In genomic region chr2:197707316-197708213, GRCh38 we compare ENCODE assay signal across 8 cellular contexts. TPM values are rescaled to one million over a fixed set of nuclear protein-coding genes. Genes with fewer than 3 reads are reported as not detected.
DNase-seq lines count a peak whose midpoint lies in the region; ATAC-seq and TF ChIP-seq lines count a peak whose summit lies in the region.

No MANE protein-coding gene starts in this region.

- H3K36me3 ChIP-seq in iPS-15b (ENCODE audit: control insufficient read depth, insufficient read depth, low read length) (peaks cover 4% of the 10 kb centered on the region), skeletal muscle satellite cell (ENCODE audit: insufficient read depth, low read length) (peaks cover 5% of the 10 kb centered on the region)

- peak overlapping the region; percentile 99 for H3K4me2 ChIP-seq in skeletal muscle satellite cell (ENCODE audit: low read length)

- peaks cover 41% of the 10 kb centered on the region for H3K4me1 Mint-ChIP-seq in activated naive CD8-positive, alpha-beta T cell treated with anti-CD3 and anti-CD28 coated beads, Interleukin-2, amount 10 ng/mL, durations not matched to agents 7 days and 5 days

- H3K4me3 ChIP-seq in AG09309 (ENCODE audit: control insufficient read depth, low read depth, low read length) (peak overlapping the region; percentile 67), GM12864 (ENCODE audit: low read depth, low read length) (peak overlapping the region; percentile 91), iPS-15b (ENCODE audit: low read depth, low read length) (peak overlapping the region; percentile 90), skeletal muscle satellite cell (ENCODE audit: low read length) (peak overlapping the region; percentile 99)

- DNase-seq in AG09309 (ENCODE audit: low read depth) = peak; percentile 28
- DNase-seq in GM12864 (ENCODE audit: low read depth) = no peak
- DNase-seq in NCI-H2171 treated with DMSO at 0.1 percent for 48 hours (lab: John Stamatoyannopoulos, UW) = peak; percentile 48
- DNase-seq in activated naive CD8-positive, alpha-beta T cell treated with anti-CD3 and anti-CD28 coated beads, Interleukin-2, amount 10 ng/mL, durations not matched to agents 7 days and 5 days = no peak

- H3K36me3 Mint-ChIP-seq in activated naive CD8-positive, alpha-beta T cell treated with anti-CD3 and anti-CD28 coated beads, Interleukin-2, amount 10 ng/mL, durations not matched to agents 7 days and 5 days = peaks cover 19% of the 10 kb centered on the region

- TF ChIP-seq CTCF in AG09309 (IDR thresholded peaks at IDR 0.05; ENCODE audit: control insufficient read depth, insufficient read depth, low read depth, low read length, missing control alignments) = peak; percentile 61
- peak; percentile 63 for TF ChIP-seq CTCF in GM12864 (IDR thresholded peaks at IDR 0.05; ENCODE audit: low read depth, low read length, missing control alignments)

- peak overlapping the region; percentile 50 for H3K27ac Mint-ChIP-seq in activated naive CD8-positive, alpha-beta T cell treated with anti-CD3 and anti-CD28 coated beads, Interleukin-2, amount 10 ng/mL, durations not matched to agents 7 days and 5 days

- H3K9me3 Mint-ChIP-seq in activated naive CD8-positive, alpha-beta T cell treated with anti-CD3 and anti-CD28 coated beads, Interleukin-2, amount 10 ng/mL, durations not matched to agents 7 days and 5 days = peaks cover 1% of the 10 kb centered on the region

- no peaks in the 10 kb centered on the region for H3K27me3 ChIP-seq in iPS-15b (ENCODE audit: control insufficient read depth, insufficient read depth, low read length)
- no peaks in the 10 kb centered on the region for H3K27me3 ChIP-seq in skeletal muscle satellite cell (ENCODE audit: control insufficient read depth, insufficient read depth, low read length)

- ATAC-seq in activated naive CD8-positive, alpha-beta T cell treated with anti-CD3 and anti-CD28 coated beads, Interleukin-2, amount 10 ng/mL, durations not matched to agents 7 days and 5 days (ENCODE audit: low read depth) = no peak
- no peak for ATAC-seq in HG03097 (IDR thresholded peaks at IDR 0.05; ENCODE audit: low FRiP score, unreplicated experiment)
- ATAC-seq in GM21423 (IDR thresholded peaks at IDR 0.05; ENCODE audit: unreplicated experiment) = no peak

- H3K9ac ChIP-seq in iPS-15b (ENCODE audit: low read depth, low read length) (no peak overlapping the region), skeletal muscle satellite cell (ENCODE audit: low read depth, low read length) (peak overlapping the region; percentile 83)

- H3K4me1 ChIP-seq in iPS-15b (ENCODE audit: control insufficient read depth, insufficient read depth, low read length) (peaks cover 15% of the 10 kb centered on the region), skeletal muscle satellite cell (ENCODE audit: control insufficient read depth, insufficient read depth, low read length) (peaks cover 23% of the 10 kb centered on the region)

- no peaks in the 10 kb centered on the region for H3K9me3 ChIP-seq in iPS-15b (ENCODE audit: control insufficient read depth, insufficient read depth, low read length)
- no peaks in the 10 kb centered on the region for H3K9me3 ChIP-seq in skeletal muscle satellite cell (replicated peaks; ENCODE audit: low read length)

- POLR2A ChIA-PET in activated naive CD8-positive, alpha-beta T cell treated with anti-CD3 and anti-CD28 coated beads, Interleukin-2, amount 10 ng/mL, durations not matched to agents 7 days and 5 days (lab: Charles Lee) = interaction anchor here (1.0 kb wide), 1 partner anchor 273 kb away, joined by 3 read pairs; the partner anchor contains the start of gene SF3B1

- peak overlapping the region; percentile 83 for H3K4me3 Mint-ChIP-seq in activated naive CD8-positive, alpha-beta T cell treated with anti-CD3 and anti-CD28 coated beads, Interleukin-2, amount 10 ng/mL, durations not matched to agents 7 days and 5 days

- no peaks in the 10 kb centered on the region for H3K27me3 Mint-ChIP-seq in activated naive CD8-positive, alpha-beta T cell treated with anti-CD3 and anti-CD28 coated beads, Interleukin-2, amount 10 ng/mL, durations not matched to agents 7 days and 5 days

RNA-seq across cellular contexts. Expression of gene MARS2, which starts 2.4 kb away (rescaled TPM):
- total RNA-seq in activated naive CD8-positive, alpha-beta T cell treated with anti-CD3 and anti-CD28 coated beads, Interleukin-2, amount 10 ng/mL, durations not matched to agents 7 days and 5 days = 10 to 100 TPM; 13.7 to 16.0 TPM
- total RNA-seq in skeletal muscle satellite cell (2012; rRNA removed) = 8.9 and 10.3 TPM in 2 replicates

RNA-seq across cellular contexts. Expression of gene RFTN2, which starts 32.2 kb away (rescaled TPM):
- total RNA-seq in activated naive CD8-positive, alpha-beta T cell treated with anti-CD3 and anti-CD28 coated beads, Interleukin-2, amount 10 ng/mL, durations not matched to agents 7 days and 5 days = under 1 TPM; 0.08 to 0.88 TPM
- 0.87 and 2.0 TPM in 2 replicates for total RNA-seq in skeletal muscle satellite cell (2012; rRNA removed)

Comparison
In these comparisons a context has a peak if more than half of its experiments do, and no peak if none do; other contexts are left out.
1. DNase-seq: peak in AG09309 (single experiment) and NCI-H2171 treated with DMSO at 0.1 percent for 48 hours (single experiment); none in GM12864 (single experiment) and activated naive CD8-positive, alpha-beta T cell treated with anti-CD3 and anti-CD28 coated beads, Interleukin-2, amount 10 ng/mL, durations not matched to agents 7 days and 5 days (single experiment).
2. Peak in every context shown above with its lines, with median percentiles within 50 percentile points of each other: H3K4me3 ChIP-seq.